ENCODE assay signal across 9 cellular contexts in the genomic region with DNA sequence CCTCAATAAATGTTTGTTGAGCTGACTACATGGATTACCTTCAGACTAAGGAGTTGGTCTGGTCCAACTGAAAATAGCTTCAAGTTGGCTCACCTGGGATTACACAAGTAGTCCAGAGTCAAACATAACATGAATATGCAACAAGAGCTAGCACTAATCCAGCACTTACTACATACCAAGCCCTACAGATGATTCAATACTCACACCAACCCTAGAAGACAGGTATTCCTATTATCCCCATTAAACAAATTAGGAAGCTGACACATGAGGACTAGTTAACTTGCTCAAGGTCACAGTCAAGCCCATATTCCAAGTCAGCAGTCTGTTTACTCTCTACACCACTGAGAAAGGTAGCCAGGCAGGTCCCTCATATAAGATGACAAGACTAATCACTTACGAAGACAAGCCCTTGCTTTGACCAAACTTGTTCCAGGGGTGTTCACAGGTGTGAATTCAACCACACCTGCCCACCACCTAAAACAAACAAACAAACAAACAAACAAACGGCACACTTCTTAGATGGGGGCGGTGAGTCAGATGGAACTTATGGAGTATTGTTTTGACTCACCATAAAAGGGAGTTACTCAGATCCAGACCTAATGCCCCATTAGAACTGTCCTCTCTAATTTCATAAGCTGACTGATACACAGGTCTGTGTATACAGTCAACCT. TPM values are rescaled to one million over a fixed set of nuclear protein-coding genes. Genes with fewer than 3 reads are reported as not detected.
DNase-seq lines count a peak whose midpoint lies in the region; ATAC-seq, FAIRE-seq and TF ChIP-seq lines count a peak whose summit lies in the region.
"Had no signal": no experiment of that assay in that cellular context is flagged by ENCODE, and none has a peak within 500 bp of the region (broad histone marks: within the 10 kb centered on the region; RNA-seq: fewer than 3 reads in every experiment).

No MANE protein-coding gene starts in this region.

- DNase-seq in GM18507 (ENCODE audit: extremely low spot score, insufficient read length, low read depth) (peak; percentile 32), right lobe of liver (no peak), iPS-NIHi11 (ENCODE audit: low spot score) (no peak), NCI-H187 treated with DMSO at 0.1 percent for 48 hours (lab: John Stamatoyannopoulos, UW) (no peak)
- DNase-seq in activated T-helper 2 cell treated with anti-CD3 and anti-CD28 coated beads, Interferon-gamma antibody, Interleukin-2, Interleukin-4, amounts not matched to agents 10 μg/mL and 5 μg/mL and 100 μg/mL, durations not matched to agents 14 hours and 24 hours and 36 hours (ENCODE audit: low spot score), result no peak
- no peak for DNase-seq in activated CD4-positive, alpha-beta T cell treated with anti-CD3 and anti-CD28 coated beads for 48 hours
- DNase-seq: DMS79 treated with DMSO at 0.1 percent for 48 hours had no signal

- no peak overlapping the region for H3K4me3 ChIP-seq in right lobe of liver

- H3K36me3 ChIP-seq in right lobe of liver, result no peaks in the 10 kb centered on the region

- H3K9me3 Mint-ChIP-seq in IgD-negative memory B cell, result no peaks in the 10 kb centered on the region
- H3K9me3 Mint-ChIP-seq in activated T-helper 2 cell treated with anti-CD3 and anti-CD28 coated beads, Interferon-gamma antibody, Interleukin-2, Interleukin-4, amounts not matched to agents 10 μg/mL and 5 μg/mL and 100 μg/mL, durations not matched to agents 14 hours and 24 hours and 36 hours, result peaks cover 3% of the 10 kb centered on the region

- H3K27ac Mint-ChIP-seq in IgD-negative memory B cell, result peak overlapping the region; percentile 26 to 78 (median 67)
- no peak overlapping the region for H3K27ac Mint-ChIP-seq in activated T-helper 2 cell treated with anti-CD3 and anti-CD28 coated beads, Interferon-gamma antibody, Interleukin-2, Interleukin-4, amounts not matched to agents 10 μg/mL and 5 μg/mL and 100 μg/mL, durations not matched to agents 14 hours and 24 hours and 36 hours

- H3K4me3 Mint-ChIP-seq in IgD-negative memory B cell, result peak overlapping the region in 2 of 4 donors; percentile 10 to 80
- no peak overlapping the region for H3K4me3 Mint-ChIP-seq in activated T-helper 2 cell treated with anti-CD3 and anti-CD28 coated beads, Interferon-gamma antibody, Interleukin-2, Interleukin-4, amounts not matched to agents 10 μg/mL and 5 μg/mL and 100 μg/mL, durations not matched to agents 14 hours and 24 hours and 36 hours (ENCODE audit: low read depth)

- no peaks in the 10 kb centered on the region for H3K27me3 Mint-ChIP-seq in IgD-negative memory B cell
- H3K27me3 Mint-ChIP-seq in activated T-helper 2 cell treated with anti-CD3 and anti-CD28 coated beads, Interferon-gamma antibody, Interleukin-2, Interleukin-4, amounts not matched to agents 10 μg/mL and 5 μg/mL and 100 μg/mL, durations not matched to agents 14 hours and 24 hours and 36 hours (ENCODE audit: low read depth), result no peaks in the 10 kb centered on the region

- peak; percentile 54 for FAIRE-seq in GM18507 (lab: Jason Lieb, UNC)

- intact Hi-C loops in right lobe of liver (cut with DNase I), result no loop called here
- intact Hi-C loops in activated T-helper 2 cell treated with anti-CD3 and anti-CD28 coated beads, Interferon-gamma antibody, Interleukin-2, Interleukin-4, amounts not matched to agents 10 μg/mL and 5 μg/mL and 100 μg/mL, durations not matched to agents 14 hours and 24 hours and 36 hours (cut with micrococcal nuclease), result no loop called here

- WGBS in right lobe of liver (ENCODE audit: insufficient coverage, low coverage, low lambda C conversion rate, missing lambda C conversion rate), result 76% methylated on average over 3 of the region's 3 CpGs

- H3K36me3 Mint-ChIP-seq in IgD-negative memory B cell, result peaks cover 5% of the 10 kb centered on the region
- peaks cover 12% of the 10 kb centered on the region for H3K36me3 Mint-ChIP-seq in activated T-helper 2 cell treated with anti-CD3 and anti-CD28 coated beads, Interferon-gamma antibody, Interleukin-2, Interleukin-4, amounts not matched to agents 10 μg/mL and 5 μg/mL and 100 μg/mL, durations not matched to agents 14 hours and 24 hours and 36 hours (ENCODE audit: low read depth)

- peaks cover 63 to 76% (median 73%) of the 10 kb centered on the region in 3 donors for H3K4me1 Mint-ChIP-seq in IgD-negative memory B cell
- peaks cover 56% of the 10 kb centered on the region for H3K4me1 Mint-ChIP-seq in activated T-helper 2 cell treated with anti-CD3 and anti-CD28 coated beads, Interferon-gamma antibody, Interleukin-2, Interleukin-4, amounts not matched to agents 10 μg/mL and 5 μg/mL and 100 μg/mL, durations not matched to agents 14 hours and 24 hours and 36 hours (ENCODE audit: low read depth)

- H3K27me3 ChIP-seq in right lobe of liver, result no peaks in the 10 kb centered on the region

- no peak for TF ChIP-seq POLR2A in right lobe of liver (IDR thresholded peaks at IDR 0.05)

- H3K27ac ChIP-seq in right lobe of liver, result no peak overlapping the region

- no peak for TF ChIP-seq CTCF in right lobe of liver (IDR thresholded peaks at IDR 0.05)

- no peaks in the 10 kb centered on the region for H3K9me3 ChIP-seq in right lobe of liver

- peaks cover 0 to 38% (median 8%) of the 10 kb centered on the region in 4 donors for H3K4me1 ChIP-seq in right lobe of liver

- ATAC-seq in GM21737 (IDR thresholded peaks at IDR 0.05; ENCODE audit: unreplicated experiment) (peak; percentile 37), right lobe of liver (peak; percentile 39 to 71 (median 64))

RNA-seq across cellular contexts. Expression of a gene that starts 29.1 kb away (rescaled TPM):
- 24.9 TPM for polyA plus RNA-seq in IgD-negative memory B cell
- total RNA-seq in right lobe of liver, result 10 to 100 TPM; 14.8 to 34.0 (median 17.8) TPM
- 39.3 and 39.9 TPM in 2 replicates for total RNA-seq in activated T-helper 2 cell treated with anti-CD3 and anti-CD28 coated beads, Interferon-gamma antibody, Interleukin-2, Interleukin-4, amounts not matched to agents 10 μg/mL and 5 μg/mL and 100 μg/mL, durations not matched to agents 14 hours and 24 hours and 36 hours
